8 cellular contexts compared by ENCODE assay signal in genomic region chr19:18322318-18322758, GRCh38. TPM values are rescaled to one million over a fixed set of nuclear protein-coding genes. Genes with fewer than 3 reads are reported as not detected.
DNase-seq lines count a peak whose midpoint lies in the region; ATAC-seq and TF ChIP-seq lines count a peak whose summit lies in the region.

No MANE protein-coding gene starts in this region.

- intact Hi-C loops in OCI-LY7 (cut with micrococcal nuclease; ENCODE audit: unreplicated experiment) (loop anchor here (2.0 kb wide), 1 partner anchor 118 kb away; the partner anchor contains the start of gene RAB3A), MCF 10A (cut with micrococcal nuclease) (loop anchor here (10.0 kb wide), 1 partner anchor 208 kb away; no protein-coding TSS in a partner anchor)

- H3K4me3 ChIP-seq in H7 (ENCODE audit: insufficient read depth, low read depth, low read length) (peak overlapping the region; percentile 82), OCI-LY7 (ENCODE audit: low read depth, low read length, poor library complexity, severe bottlenecking) (peak overlapping the region; percentile 89)

- DNase-seq in COR-L47 (lab: John Stamatoyannopoulos, UW) = peak; percentile 44
- DNase-seq in H7 = peak; percentile 84
- DNase-seq in OCI-LY7 (ENCODE audit: low spot score) = peak; percentile 77
- peak; percentile 57 for DNase-seq in MCF 10A (ENCODE audit: unreplicated experiment)
- peak; percentile 28 for DNase-seq in kidney glomerular epithelial cell (lab: John Stamatoyannopoulos, UW)
- DNase-seq in stimulated activated effector memory CD8-positive, alpha-beta T cell treated with anti-CD3 and anti-CD28 coated beads, Interleukin-12 subunit alpha, Interleukin-12 subunit beta, amount 100 ng/mL, for 72 hours (ENCODE audit: low spot score in 2 of 2) = peak in 1 of 2 donors; percentile 76
- DNase-seq in occipital lobe (lab: John Stamatoyannopoulos, UW) = no peak

- H3K4me1 ChIP-seq in OCI-LY7 (ENCODE audit: insufficient read depth, low read length, poor library complexity, severe bottlenecking) = peaks cover 46% of the 10 kb centered on the region

- ATAC-seq in stimulated activated effector memory CD8-positive, alpha-beta T cell treated with anti-CD3 and anti-CD28 coated beads, Interleukin-12 subunit alpha, Interleukin-12 subunit beta, amount 100 ng/mL, for 72 hours = peak; percentile 36
- ATAC-seq in GM18505 (IDR thresholded peaks at IDR 0.05; ENCODE audit: unreplicated experiment) = no peak

- TF ChIP-seq CTCF in OCI-LY7 (conservative IDR thresholded peaks at IDR 0.05; ENCODE audit: low read length) (peak; percentile 77), MCF 10A (IDR thresholded peaks at IDR 0.05; ENCODE audit: unreplicated experiment) (no peak)

- H3K9me2 ChIP-seq in OCI-LY7 (ENCODE audit: insufficient read depth, low read length) = no peaks in the 10 kb centered on the region

- peak overlapping the region; percentile 83 for H3K4me3 Mint-ChIP-seq in MCF 10A (ENCODE audit: unreplicated experiment)
- peak overlapping the region; percentile 90 for H3K4me3 Mint-ChIP-seq in stimulated activated effector memory CD8-positive, alpha-beta T cell treated with anti-CD3 and anti-CD28 coated beads, Interleukin-12 subunit alpha, Interleukin-12 subunit beta, amount 100 ng/mL, for 72 hours

- TSS peak; percentile 79 for BruUV-seq in OCI-LY7 (replicated peaks; lab: Mats Ljungman, UMichigan)
- BruUV-seq in MCF 10A (replicated peaks; lab: Mats Ljungman, UMichigan) = TSS peak; percentile 61

- H3K4me2 ChIP-seq in OCI-LY7 (ENCODE audit: low read length) = peak overlapping the region; percentile 97

- H3K36me3 ChIP-seq in H7 (replicated peaks; ENCODE audit: control insufficient read depth, insufficient read depth, low read length) (peaks cover 5% of the 10 kb centered on the region), OCI-LY7 (ENCODE audit: insufficient read depth, low read length) (peaks cover 38% of the 10 kb centered on the region)

- peaks cover 8% of the 10 kb centered on the region for H3K36me3 Mint-ChIP-seq in MCF 10A (ENCODE audit: insufficient read depth, unreplicated experiment)
- peaks cover 59% of the 10 kb centered on the region for H3K36me3 Mint-ChIP-seq in stimulated activated effector memory CD8-positive, alpha-beta T cell treated with anti-CD3 and anti-CD28 coated beads, Interleukin-12 subunit alpha, Interleukin-12 subunit beta, amount 100 ng/mL, for 72 hours

- no peaks in the 10 kb centered on the region for H3K9me3 Mint-ChIP-seq in MCF 10A (ENCODE audit: unreplicated experiment)
- H3K9me3 Mint-ChIP-seq in stimulated activated effector memory CD8-positive, alpha-beta T cell treated with anti-CD3 and anti-CD28 coated beads, Interleukin-12 subunit alpha, Interleukin-12 subunit beta, amount 100 ng/mL, for 72 hours = no peaks in the 10 kb centered on the region

- CTCF ChIA-PET in OCI-LY7 (lab: Charles Lee; ENCODE audit: unreplicated experiment) = interaction anchor here (0.6 to 2.2 kb wide), 6 partner anchors 16 to 96 kb away, joined by 3 to 16 read pairs (median 4); partner anchors contain the start of gene JUND
- CTCF ChIA-PET in MCF 10A (lab: Yijun Ruan, JAX) = interaction anchor here (0.5 to 4.0 kb wide), 15 partner anchors 10 to 1107 kb away, joined by 3 to 40 read pairs (median 3); no protein-coding TSS in a partner anchor

- no peaks in the 10 kb centered on the region for H3K9me3 ChIP-seq in OCI-LY7 (ENCODE audit: low read length)

- no peaks in the 10 kb centered on the region for H3K27me3 ChIP-seq in H7 (ENCODE audit: control insufficient read depth, insufficient read depth, low read length)

- H3K4me1 Mint-ChIP-seq in MCF 10A (ENCODE audit: insufficient read depth, unreplicated experiment) = peaks cover 33% of the 10 kb centered on the region
- peaks cover 60% of the 10 kb centered on the region for H3K4me1 Mint-ChIP-seq in stimulated activated effector memory CD8-positive, alpha-beta T cell treated with anti-CD3 and anti-CD28 coated beads, Interleukin-12 subunit alpha, Interleukin-12 subunit beta, amount 100 ng/mL, for 72 hours

- no peaks in the 10 kb centered on the region; the same call in 1 of the 2 replicates for H4K20me1 ChIP-seq in OCI-LY7 (ENCODE audit: insufficient read depth, low read length)

- peaks cover 47% of the 10 kb centered on the region for H3K79me2 ChIP-seq in OCI-LY7 (ENCODE audit: insufficient read depth, low read depth, low read length)

- POLR2A ChIA-PET in OCI-LY7 (lab: Charles Lee) = interaction anchor here (0.6 to 4.0 kb wide), 8 partner anchors 18 to 157 kb away, joined by 3 to 44 read pairs (median 3); partner anchors contain the start of genes JUND and SSBP4
- POLR2A ChIA-PET in MCF 10A (lab: Yijun Ruan, JAX) = interaction anchor here (0.5 to 5.2 kb wide), 26 partner anchors 10 to 1141 kb away, joined by 3 to 175 read pairs (median 4); partner anchors contain the start of genes IQCN, JUND, MPV17L2 and PGPEP1

- peak overlapping the region; percentile 77 for H3K27ac Mint-ChIP-seq in MCF 10A (ENCODE audit: low read depth, unreplicated experiment)
- H3K27ac Mint-ChIP-seq in stimulated activated effector memory CD8-positive, alpha-beta T cell treated with anti-CD3 and anti-CD28 coated beads, Interleukin-12 subunit alpha, Interleukin-12 subunit beta, amount 100 ng/mL, for 72 hours = peak overlapping the region; percentile 94

- no peak for TF ChIP-seq POLR2A in GM18505 (IDR thresholded peaks at IDR 0.05; ENCODE audit: borderline replicate concordance, extremely low read depth, insufficient read depth, insufficient read length)

- peak overlapping the region; percentile 83 for H3K27ac ChIP-seq in OCI-LY7 (ENCODE audit: low read depth, low read length, poor library complexity, severe bottlenecking)

- H3K27me3 Mint-ChIP-seq in MCF 10A (ENCODE audit: insufficient read depth, unreplicated experiment) = no peaks in the 10 kb centered on the region

- no peak overlapping the region for H2AFZ ChIP-seq in OCI-LY7 (ENCODE audit: low read length)

RNA-seq across cellular contexts. Expression of gene LSM4, which starts 0.5 kb away (rescaled TPM):
- 787 and 838 TPM in 2 replicates for total RNA-seq in H7 (2014; rRNA removed; shearing (Covaris generic))
- total RNA-seq in OCI-LY7 (2014; rRNA removed; shearing (Covaris generic)) = 451 and 482 TPM in 2 replicates
- 232 and 252 TPM in 2 replicates for total RNA-seq in OCI-LY7 (2022)
- total RNA-seq in MCF 10A (2022) = 172 and 193 TPM in 2 replicates
- total RNA-seq in occipital lobe = 72.2 TPM

RNA-seq across cellular contexts. Expression of gene PGPEP1, which starts 18.1 kb away (rescaled TPM):
- 11.5 and 13.6 TPM in 2 replicates for total RNA-seq in H7 (2014; rRNA removed; shearing (Covaris generic))
- 15.2 and 18.9 TPM in 2 replicates for total RNA-seq in OCI-LY7 (2014; rRNA removed; shearing (Covaris generic))
- total RNA-seq in OCI-LY7 (2022) (44.1 and 54.5 TPM in 2 replicates), MCF 10A (2022) (6.5 and 11.9 TPM in 2 replicates), occipital lobe (14.2 TPM)

RNA-seq across cellular contexts. Expression of gene JUND, which starts 40.9 kb away (rescaled TPM):
- total RNA-seq in H7 (2014; rRNA removed; shearing (Covaris generic)) = 173 and 181 TPM in 2 replicates
- total RNA-seq in OCI-LY7 (2014; rRNA removed; shearing (Covaris generic)) = 138 and 144 TPM in 2 replicates
- total RNA-seq in OCI-LY7 (2022) (79.0 and 92.6 TPM in 2 replicates), MCF 10A (2022) (120 and 123 TPM in 2 replicates), occipital lobe (70.7 TPM)

RNA-seq across cellular contexts. Expression of gene IQCN, which starts 48.1 kb away (rescaled TPM):
- 0.55 and 0.76 TPM in 2 replicates for total RNA-seq in H7 (2014; rRNA removed; shearing (Covaris generic))
- 0.38 and 3.7 TPM in 2 replicates for total RNA-seq in OCI-LY7 (2014; rRNA removed; shearing (Covaris generic))
- total RNA-seq in OCI-LY7 (2022) (1.1 and 2.6 TPM in 2 replicates), MCF 10A (2022) (0.26 and 0.42 TPM in 2 replicates), occipital lobe (0.47 TPM)
